ENCODE assay signal across 18 cellular contexts in the genomic region with DNA sequence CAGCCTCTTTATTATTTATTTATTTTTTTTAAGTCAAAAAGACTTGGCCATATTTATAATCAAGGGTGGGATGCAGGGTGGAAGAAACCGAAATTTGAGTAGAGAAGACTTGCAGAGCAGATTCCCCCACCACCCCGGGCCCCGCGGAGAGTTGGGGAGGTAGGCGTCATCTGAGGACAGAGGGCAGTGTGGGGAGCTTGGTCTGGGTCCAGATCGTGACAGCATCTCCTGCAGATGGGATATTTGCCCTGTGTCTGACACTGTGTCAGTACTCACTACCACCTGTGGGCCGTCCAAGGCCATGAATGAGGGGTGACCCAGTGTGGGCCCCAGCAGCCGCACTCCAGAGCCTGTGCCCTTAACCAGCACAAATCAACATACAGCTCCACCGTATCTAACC. TPM values are rescaled to one million over a fixed set of nuclear protein-coding genes. Genes with fewer than 3 reads are reported as not detected.
"Had no signal": no experiment of that assay in that cellular context is flagged by ENCODE, and none has a peak within 500 bp of the region (broad histone marks: within the 10 kb centered on the region; RNA-seq: fewer than 3 reads in every experiment).

No MANE protein-coding gene starts in this region.

- DNase-seq: cortex of kidney; effector memory CD4-positive, alpha-beta T cell; heart left ventricle; hippocampal formation; mesendoderm; naive thymus-derived CD4-positive, alpha-beta T cell; posterior cingulate gyrus; stimulated activated CD4-positive, alpha-beta T cell treated with anti-CD3 and anti-CD28 coated beads, Interleukin-2, amount 100 ng/mL, for 24 hours; stimulated activated CD4-positive, alpha-beta T cell treated with anti-CD3 and anti-CD28 coated beads, Interleukin-4, amount 100 ng/mL, for 4 hours; stimulated activated naive CD4-positive, alpha-beta T cell had no signal

- H3K36me3 ChIP-seq: heart left ventricle, right atrium auricular region, suprapubic skin, thyroid gland, vagina had no signal

- H3K27ac Mint-ChIP-seq: naive thymus-derived CD4-positive, alpha-beta T cell; type B pancreatic cell had no signal

- H3K9me3 ChIP-seq: heart left ventricle, right atrium auricular region, suprapubic skin, thyroid gland, vagina had no signal

- ATAC-seq: heart left ventricle; naive thymus-derived CD4-positive, alpha-beta T cell had no signal

- H3K4me3 ChIP-seq: heart left ventricle, right atrium auricular region, suprapubic skin, thyroid gland, vagina had no signal

- FAIRE-seq: endometrium, frontal cortex had no signal

- H3K9me3 Mint-ChIP-seq: type B pancreatic cell had no signal

- H3K27ac ChIP-seq: heart left ventricle, right atrium auricular region, suprapubic skin, thyroid gland, vagina had no signal

- H3K36me3 Mint-ChIP-seq: naive thymus-derived CD4-positive, alpha-beta T cell; type B pancreatic cell had no signal

- H3K4me3 Mint-ChIP-seq: naive thymus-derived CD4-positive, alpha-beta T cell; type B pancreatic cell had no signal

- H3K27me3 ChIP-seq: right atrium auricular region, suprapubic skin, thyroid gland, vagina had no signal

- H3K4me1 ChIP-seq: right atrium auricular region, suprapubic skin, thyroid gland, vagina had no signal

RNA-seq across cellular contexts. Expression of a gene that starts 10.5 kb away (rescaled TPM):
- total RNA-seq: mononuclear cell had no signal
- polyA plus RNA-seq: naive thymus-derived CD4-positive, alpha-beta T cell had no signal
